3 cellular contexts compared by ENCODE assay signal in the genomic region with DNA sequence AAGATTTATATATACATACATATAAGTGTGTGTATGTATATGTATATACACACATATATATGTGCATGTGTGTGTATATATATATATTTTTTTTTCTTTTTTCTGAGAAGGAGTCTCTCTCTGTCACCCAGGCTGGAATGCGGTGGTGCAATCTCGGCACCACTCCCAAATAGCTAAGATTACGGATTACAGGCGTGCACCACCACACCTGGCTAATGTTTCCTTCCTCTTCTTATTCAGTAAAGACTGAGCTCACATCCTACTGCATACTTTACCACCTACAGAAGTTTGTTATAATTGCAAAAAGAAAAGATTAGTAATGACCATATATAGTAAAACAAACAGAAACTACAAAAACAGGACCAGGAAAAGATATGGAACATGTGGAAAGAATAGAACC. TPM values are rescaled to one million over a fixed set of nuclear protein-coding genes. Genes with fewer than 3 reads are reported as not detected.
"Had no signal": no experiment of that assay in that cellular context is flagged by ENCODE, and none has a peak within 500 bp of the region (broad histone marks: within the 10 kb centered on the region; RNA-seq: fewer than 3 reads in every experiment).

No MANE protein-coding gene starts in this region.

- ATAC-seq: GM12878 had no signal

- DNase-seq: GDM1, GF-D8 had no signal

- H3K4me3 ChIP-seq: GM12878 had no signal

RNA-seq across cellular contexts. Expression of a gene that starts 59.1 kb away (rescaled TPM):
- total RNA-seq: GM12878 had no signal
